29 cellular contexts compared by ENCODE assay signal in the genomic region with DNA sequence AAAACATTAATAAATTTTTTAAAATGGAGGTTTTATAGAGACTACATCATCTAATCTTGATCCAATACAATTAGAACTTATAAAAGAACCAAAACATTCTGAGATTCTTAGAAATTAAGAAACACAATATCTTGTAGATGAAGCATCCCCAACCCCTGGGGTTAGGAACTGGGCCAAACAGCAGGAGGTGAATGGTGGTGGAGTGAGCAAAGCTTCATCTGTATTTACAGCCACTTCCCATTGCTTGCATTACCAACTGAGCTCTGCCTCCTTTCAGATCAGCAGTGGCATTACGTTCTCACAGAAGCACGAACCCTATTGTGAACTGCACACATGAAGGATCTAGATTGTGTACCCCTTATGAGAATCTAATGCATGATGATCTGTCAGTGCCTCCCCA.
"Had no signal": no experiment of that assay in that cellular context is flagged by ENCODE, and none has a peak within 500 bp of the region (broad histone marks: within the 10 kb centered on the region; RNA-seq: fewer than 3 reads in every experiment).

No MANE protein-coding gene starts in this region.

- DNase-seq: kidney; left colon; left lung; lower lobe of right lung; mammary epithelial cell; mesenchymal stem cell; naive thymus-derived CD8-positive, alpha-beta T cell; occipital lobe; ovary; right lobe of liver; stimulated activated CD4-positive, alpha-beta T cell treated with anti-CD3 and anti-CD28 coated beads, Interleukin-12 subunit alpha, Interleukin-12 subunit beta, amount 100 ng/mL, for 4 hours; stimulated activated CD4-positive, alpha-beta T cell treated with anti-CD3 and anti-CD28 coated beads, Interleukin-15, amount 100 ng/mL, for 24 hours; stimulated activated CD4-positive, alpha-beta T cell treated with anti-CD3 and anti-CD28 coated beads, Interleukin-2, amount 100 ng/mL, for 24 hours; stimulated activated CD4-positive, alpha-beta T cell treated with anti-CD3 and anti-CD28 coated beads, Interleukin-4, amount 100 ng/mL, for 1 hour; stimulated activated naive B cell treated with anti-CD40 and anti-IgM and Interleukin-4, amounts not matched to agents 10 μg/mL and 1 μg/mL and 100 μg/mL, for 72 hours; stimulated activated naive CD8-positive, alpha-beta T cell treated with anti-CD3 and anti-CD28 coated beads, Interleukin-15, Interleukin-2, amounts not matched to agents 100 U/mL and 50 U/mL, for 24 hours; stomach; testis; thyroid gland; transverse colon; upper lobe of left lung had no signal

- H3K4me1 ChIP-seq: left lung, lower lobe of right lung, right atrium auricular region, right lobe of liver, stomach, testis, thyroid gland, transverse colon, upper lobe of left lung, vagina had no signal

- H3K36me3 Mint-ChIP-seq: naive thymus-derived CD8-positive, alpha-beta T cell; stimulated activated naive B cell treated with anti-CD40 and anti-IgM and Interleukin-4, amounts not matched to agents 10 μg/mL and 1 μg/mL and 100 μg/mL, for 72 hours had no signal

- H3K4me1 Mint-ChIP-seq: naive thymus-derived CD8-positive, alpha-beta T cell; nephron; neural crest cell; stimulated activated naive B cell treated with anti-CD40 and anti-IgM and Interleukin-4, amounts not matched to agents 10 μg/mL and 1 μg/mL and 100 μg/mL, for 72 hours had no signal

- H3K27ac Mint-ChIP-seq: nephron; progenitor cell of endocrine pancreas; stimulated activated naive B cell treated with anti-CD40 and anti-IgM and Interleukin-4, amounts not matched to agents 10 μg/mL and 1 μg/mL and 100 μg/mL, for 72 hours had no signal

- H3K4me3 ChIP-seq: left lung, lower lobe of right lung, ovary, right atrium auricular region, right lobe of liver, smooth muscle cell, stomach, testis, thyroid gland, transverse colon, upper lobe of left lung, vagina had no signal

- H3K27me3 Mint-ChIP-seq: naive thymus-derived CD8-positive, alpha-beta T cell; progenitor cell of endocrine pancreas; stimulated activated naive B cell treated with anti-CD40 and anti-IgM and Interleukin-4, amounts not matched to agents 10 μg/mL and 1 μg/mL and 100 μg/mL, for 72 hours had no signal

- FAIRE-seq: islet of Langerhans, kidney had no signal

- H3K27me3 ChIP-seq: left lung, neutrophil, ovary, right atrium auricular region, right lobe of liver, stomach, testis, thyroid gland, transverse colon, upper lobe of left lung, vagina had no signal

- H3K9me3 ChIP-seq: left lung, lower lobe of right lung, neutrophil, ovary, right atrium auricular region, right lobe of liver, stomach, testis, thyroid gland, transverse colon, upper lobe of left lung, vagina had no signal

- H3K9me3 Mint-ChIP-seq: naive thymus-derived CD8-positive, alpha-beta T cell; nephron; neural crest cell; stimulated activated naive B cell treated with anti-CD40 and anti-IgM and Interleukin-4, amounts not matched to agents 10 μg/mL and 1 μg/mL and 100 μg/mL, for 72 hours had no signal

- H3K27ac ChIP-seq: left lung, lower lobe of right lung, neutrophil, ovary, right atrium auricular region, right lobe of liver, stomach, testis, thyroid gland, transverse colon, upper lobe of left lung, vagina had no signal

- H3K4me2 ChIP-seq: smooth muscle cell had no signal

- H3K4me3 Mint-ChIP-seq: naive thymus-derived CD8-positive, alpha-beta T cell; nephron; neural crest cell; stimulated activated naive B cell treated with anti-CD40 and anti-IgM and Interleukin-4, amounts not matched to agents 10 μg/mL and 1 μg/mL and 100 μg/mL, for 72 hours had no signal

- H3K36me3 ChIP-seq: lower lobe of right lung, ovary, right atrium auricular region, right lobe of liver, stomach, thyroid gland, transverse colon, upper lobe of left lung, vagina had no signal
